In the genomic region with DNA sequence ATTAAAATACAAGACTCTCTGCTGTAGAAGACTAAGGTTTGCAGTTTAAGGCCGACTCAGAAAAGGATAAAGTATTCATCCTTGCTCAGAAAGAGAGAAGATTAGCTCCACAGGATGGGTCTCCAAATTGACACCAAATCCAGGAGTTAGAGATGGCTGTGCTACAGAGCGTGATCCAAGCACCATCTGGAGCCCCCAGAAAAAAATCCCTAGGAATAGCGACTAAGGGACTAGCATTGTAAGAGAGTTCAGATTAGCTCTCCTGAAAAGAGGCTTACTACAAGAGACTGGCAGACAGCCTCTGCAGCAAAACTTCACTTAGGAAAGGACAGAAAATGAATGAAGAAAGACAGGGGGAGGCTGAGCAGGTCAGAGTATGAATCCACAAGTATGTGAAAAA, we compare ENCODE assay signal across 17 cellular contexts. TPM values are rescaled to one million over a fixed set of nuclear protein-coding genes. Genes with fewer than 3 reads are reported as not detected.
DNase-seq lines count a peak whose midpoint lies in the region; ATAC-seq, FAIRE-seq and TF ChIP-seq lines count a peak whose summit lies in the region.
"Had no signal": no experiment of that assay in that cellular context is flagged by ENCODE, and none has a peak within 500 bp of the region (broad histone marks: within the 10 kb centered on the region; RNA-seq: fewer than 3 reads in every experiment).

No MANE protein-coding gene starts in this region.

- H3K27me3 Mint-ChIP-seq in natural killer cell (ENCODE audit: low read depth in 2 of 2), result no peaks in the 10 kb centered on the region
- H3K27me3 Mint-ChIP-seq in natural killer cell treated with Interleukin-12 subunit alpha and Interleukin-12 subunit beta and Interleukin-15 and Interleukin-18, amount 100 ng/mL, for 72 hours, result no peaks in the 10 kb centered on the region
- H3K27me3 Mint-ChIP-seq in T-helper 17 cell, result no peaks in the 10 kb centered on the region
- H3K27me3 Mint-ChIP-seq in endothelial cell (ENCODE audit: unreplicated experiment), result no peaks in the 10 kb centered on the region
- no peaks in the 10 kb centered on the region for H3K27me3 Mint-ChIP-seq in type B pancreatic cell

- H3K4me3 Mint-ChIP-seq in natural killer cell, result no peak overlapping the region
- H3K4me3 Mint-ChIP-seq in natural killer cell treated with Interleukin-12 subunit alpha and Interleukin-12 subunit beta and Interleukin-15 and Interleukin-18, amount 100 ng/mL, for 72 hours, result no peak overlapping the region
- no peak overlapping the region for H3K4me3 Mint-ChIP-seq in T-helper 17 cell
- peak overlapping the region; percentile 11 for H3K4me3 Mint-ChIP-seq in endothelial cell (ENCODE audit: unreplicated experiment)
- peak overlapping the region; percentile 44 for H3K4me3 Mint-ChIP-seq in type B pancreatic cell

- ATAC-seq in natural killer cell, result no peak
- no peak for ATAC-seq in natural killer cell treated with Interleukin-12 subunit alpha and Interleukin-12 subunit beta and Interleukin-15 and Interleukin-18, amount 100 ng/mL, for 72 hours
- no peak for ATAC-seq in T-helper 17 cell
- ATAC-seq in HG02870 (IDR thresholded peaks at IDR 0.05; ENCODE audit: unreplicated experiment), result no peak
- ATAC-seq in HG03565 (IDR thresholded peaks at IDR 0.05; ENCODE audit: unreplicated experiment), result no peak
- ATAC-seq: Panc1, SK-N-SH treated with all-trans-retinoic acid at 6 μM for 48 hours had no signal

- no peak for TF ChIP-seq CTCF in natural killer cell (IDR thresholded peaks at IDR 0.05)
- no peak for TF ChIP-seq CTCF in endothelial cell (IDR thresholded peaks at IDR 0.05; ENCODE audit: unreplicated experiment)
- no peak for TF ChIP-seq CTCF in type B pancreatic cell (conservative IDR thresholded peaks at IDR 0.05)

- DNase-seq in natural killer cell, result no peak
- DNase-seq in natural killer cell treated with Interleukin-12 subunit alpha and Interleukin-12 subunit beta and Interleukin-15 and Interleukin-18, amount 100 ng/mL, for 72 hours (ENCODE audit: low spot score), result no peak
- DNase-seq in T-helper 17 cell, result no peak
- DNase-seq in endothelial cell (ENCODE audit: low spot score), result no peak
- DNase-seq in type B pancreatic cell (ENCODE audit: extremely low spot score, unreplicated experiment), result no peak
- no peak for DNase-seq in H54 (ENCODE audit: insufficient read length, low spot score)
- DNase-seq: BE2C, DMS153, NCI-H1694 treated with DMSO at 0.1 percent for 48 hours, NCI-H748 treated with DMSO at 0.1 percent for 48 hours had no signal

- no peak for TF ChIP-seq POLR2A in H54 (IDR thresholded peaks at IDR 0.05; ENCODE audit: low read depth, low read length)

- H3K27ac Mint-ChIP-seq in natural killer cell (peak overlapping the region; percentile 5 to 36), T-helper 17 cell (peak overlapping the region; percentile 41), endothelial cell (ENCODE audit: unreplicated experiment) (no peak overlapping the region), type B pancreatic cell (no peak overlapping the region)
- no peak overlapping the region for H3K27ac Mint-ChIP-seq in natural killer cell treated with Interleukin-12 subunit alpha and Interleukin-12 subunit beta and Interleukin-15 and Interleukin-18, amount 100 ng/mL, for 72 hours

- FAIRE-seq in H54 (lab: Jason Lieb, UNC), result no peak
- FAIRE-seq: A204.1, GM12892, H1 had no signal

- intact Hi-C loops in natural killer cell (cut with micrococcal nuclease), result loop anchor here (10.0 kb wide), 1 partner anchor 620 kb away; a partner anchor contains a TSS

- H3K4me1 Mint-ChIP-seq in natural killer cell (peaks cover 28% of the 10 kb centered on the region in 2 donors), T-helper 17 cell (peaks cover 27% of the 10 kb centered on the region), endothelial cell (ENCODE audit: unreplicated experiment) (peaks cover 24% of the 10 kb centered on the region), type B pancreatic cell (ENCODE audit: unreplicated experiment) (peaks cover 31% of the 10 kb centered on the region)
- peaks cover 27 to 29% of the 10 kb centered on the region in 2 donors for H3K4me1 Mint-ChIP-seq in natural killer cell treated with Interleukin-12 subunit alpha and Interleukin-12 subunit beta and Interleukin-15 and Interleukin-18, amount 100 ng/mL, for 72 hours (ENCODE audit: low read depth in 2 of 2)

- H3K9me3 ChIP-seq in T-helper 17 cell (ENCODE audit: control insufficient read depth, low read length, poor library complexity, severe bottlenecking), result no peaks in the 10 kb centered on the region
- H3K9me3 ChIP-seq: BE2C had no signal

- H3K36me3 Mint-ChIP-seq in natural killer cell, result no peaks in the 10 kb centered on the region
- no peaks in the 10 kb centered on the region for H3K36me3 Mint-ChIP-seq in natural killer cell treated with Interleukin-12 subunit alpha and Interleukin-12 subunit beta and Interleukin-15 and Interleukin-18, amount 100 ng/mL, for 72 hours
- peaks cover 2% of the 10 kb centered on the region for H3K36me3 Mint-ChIP-seq in T-helper 17 cell (ENCODE audit: low read depth)
- peaks cover 6% of the 10 kb centered on the region for H3K36me3 Mint-ChIP-seq in endothelial cell (ENCODE audit: low read depth, unreplicated experiment)
- peaks cover 27% of the 10 kb centered on the region for H3K36me3 Mint-ChIP-seq in type B pancreatic cell

- H3K9me3 Mint-ChIP-seq in natural killer cell (no peaks in the 10 kb centered on the region), endothelial cell (ENCODE audit: unreplicated experiment) (no peaks in the 10 kb centered on the region), type B pancreatic cell (no peaks in the 10 kb centered on the region)
- H3K9me3 Mint-ChIP-seq in natural killer cell treated with Interleukin-12 subunit alpha and Interleukin-12 subunit beta and Interleukin-15 and Interleukin-18, amount 100 ng/mL, for 72 hours, result no peaks in the 10 kb centered on the region

RNA-seq across cellular contexts. Expression of a gene that starts 3.7 kb away (rescaled TPM):
- total RNA-seq in natural killer cell (10 to 100 TPM; 16.9 to 22.5 (median 22.4) TPM), T-helper 17 cell (10 to 100 TPM; 17.8 to 18.5 TPM), endothelial cell (ENCODE audit: unreplicated experiment) (35.6 TPM), type B pancreatic cell (ENCODE audit: low replicate concordance) (40.9 and 63.0 TPM in 2 replicates)
- total RNA-seq in natural killer cell treated with Interleukin-12 subunit alpha and Interleukin-12 subunit beta and Interleukin-15 and Interleukin-18, amount 100 ng/mL, for 72 hours, result 10 to 100 TPM; 33.1 to 34.6 TPM

Comparison
In these comparisons a context has a peak if more than half of its experiments do, and no peak if none do; other contexts are left out.
1. H3K27ac Mint-ChIP-seq: peak in natural killer cell (2 of 2) and T-helper 17 cell (single experiment); none in natural killer cell treated with Interleukin-12 subunit alpha and Interleukin-12 subunit beta and Interleukin-15 and Interleukin-18, amount 100 ng/mL, for 72 hours (0 of 2), endothelial cell (single experiment) and type B pancreatic cell (single experiment).
2. H3K4me3 Mint-ChIP-seq: peak in endothelial cell (single experiment) and type B pancreatic cell (single experiment); none in natural killer cell (single experiment), natural killer cell treated with Interleukin-12 subunit alpha and Interleukin-12 subunit beta and Interleukin-15 and Interleukin-18, amount 100 ng/mL, for 72 hours (single experiment) and T-helper 17 cell (single experiment).